Comparison of ENCODE assay signal across 15 cellular contexts in the genomic region with DNA sequence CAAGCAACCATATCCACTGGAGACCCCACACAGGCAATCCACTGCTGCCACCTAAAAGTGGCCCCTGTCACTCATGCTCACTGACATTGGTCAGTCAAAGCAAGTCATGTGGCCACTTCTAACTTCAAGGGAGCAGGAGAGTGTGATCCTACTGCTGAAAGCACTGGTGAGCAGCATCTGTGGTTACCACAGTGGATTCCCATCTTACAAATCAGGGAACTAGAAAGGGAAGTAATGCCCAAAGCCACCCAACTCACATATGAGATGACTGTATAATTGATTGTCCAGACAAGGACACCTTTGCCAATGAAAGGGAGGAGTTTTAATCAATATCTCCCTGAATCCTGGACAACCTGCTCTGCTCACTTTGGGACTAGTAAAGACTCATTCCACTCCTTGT. TPM values are rescaled to one million over a fixed set of nuclear protein-coding genes. Genes with fewer than 3 reads are reported as not detected.
A peak's percentile ranks its signal among the peaks of the same experiment; 100 is the strongest.
DNase-seq lines count a peak whose midpoint lies in the region; ATAC-seq, FAIRE-seq and TF ChIP-seq lines count a peak whose summit lies in the region.
"Had no signal": no experiment of that assay in that cellular context is flagged by ENCODE, and none has a peak within 500 bp of the region (broad histone marks: within the 10 kb centered on the region; RNA-seq: fewer than 3 reads in every experiment).

No MANE protein-coding gene starts in this region.

- TF ChIP-seq POLR2A in uterus (IDR thresholded peaks at IDR 0.05): no peak

- H4K20me1 ChIP-seq in astrocyte (ENCODE audit: insufficient read depth, low read length) (peaks cover 12% of the 10 kb centered on the region), osteoblast (ENCODE audit: insufficient read depth, low read length) (peaks cover 4% of the 10 kb centered on the region)

- FAIRE-seq in astrocyte (lab: Jason Lieb, UNC): no peak
- FAIRE-seq: A204.1, GM12891, HepG2, HTR-8/SVneo had no signal

- H3K4me3 ChIP-seq in astrocyte (ENCODE audit: insufficient read depth, low read depth, low read length) (no peak overlapping the region), osteoblast (ENCODE audit: insufficient read depth, low read length) (no peak overlapping the region), uterus (no peak overlapping the region)
- H3K4me3 ChIP-seq: BLaER1 had no signal

- H3K36me3 ChIP-seq in astrocyte (ENCODE audit: insufficient read depth, low read length): peaks cover 15% of the 10 kb centered on the region
- peaks cover 23% of the 10 kb centered on the region for H3K36me3 ChIP-seq in osteoblast (ENCODE audit: insufficient read depth, low read length)
- no peaks in the 10 kb centered on the region for H3K36me3 ChIP-seq in uterus

- intact Hi-C loops in uterus (cut with DNase I; ENCODE audit: low total_unique reads): no loop called here

- peaks cover 7% of the 10 kb centered on the region for H3K36me3 Mint-ChIP-seq in astrocyte (ENCODE audit: low read depth, unreplicated experiment)

- H3K4me2 ChIP-seq in astrocyte (ENCODE audit: low read length) (peak overlapping the region; percentile 14), osteoblast (ENCODE audit: insufficient read depth, low read length) (peak overlapping the region; percentile 1)
- H3K4me2 ChIP-seq: BLaER1 had no signal

- no peak for ATAC-seq in GM21619 (IDR thresholded peaks at IDR 0.05; ENCODE audit: unreplicated experiment)
- ATAC-seq: HepG2 had no signal

- no peaks in the 10 kb centered on the region for H3K9me3 ChIP-seq in astrocyte (ENCODE audit: insufficient read depth, low read depth, low read length)
- H3K9me3 ChIP-seq in osteoblast (ENCODE audit: low read depth, low read length): no peaks in the 10 kb centered on the region
- no peaks in the 10 kb centered on the region for H3K9me3 ChIP-seq in uterus
- H3K9me3 ChIP-seq: BLaER1 had no signal

- H3K79me2 ChIP-seq in astrocyte (ENCODE audit: insufficient read depth, low read length) (no peaks in the 10 kb centered on the region), osteoblast (ENCODE audit: insufficient read depth, low read length) (no peaks in the 10 kb centered on the region)

- H2AFZ ChIP-seq in astrocyte (ENCODE audit: low read depth, low read length) (no peak overlapping the region), osteoblast (ENCODE audit: low read length) (no peak overlapping the region)

- H3K9ac ChIP-seq in astrocyte (ENCODE audit: low read length): no peak overlapping the region
- H3K9ac ChIP-seq: BLaER1 had no signal

- peaks cover 2% of the 10 kb centered on the region for H3K9me3 Mint-ChIP-seq in astrocyte (ENCODE audit: unreplicated experiment)
- H3K9me3 Mint-ChIP-seq: HFFc6 had no signal

- H3K27me3 ChIP-seq in astrocyte (ENCODE audit: insufficient read depth, low read length) (no peaks in the 10 kb centered on the region), osteoblast (ENCODE audit: insufficient read depth, low read length) (no peaks in the 10 kb centered on the region), uterus (no peaks in the 10 kb centered on the region)
- H3K27me3 ChIP-seq: BLaER1 had no signal

- H3K4me1 Mint-ChIP-seq in astrocyte (ENCODE audit: low read depth, unreplicated experiment): peaks cover 10% of the 10 kb centered on the region

- H3K27ac ChIP-seq in astrocyte (ENCODE audit: low read depth, low read length) (no peak overlapping the region), osteoblast (ENCODE audit: low read depth, low read length) (peak overlapping the region; percentile 11), uterus (no peak overlapping the region)
- H3K27ac ChIP-seq: BLaER1 had no signal

- H3K4me3 Mint-ChIP-seq in astrocyte (ENCODE audit: unreplicated experiment): no peak overlapping the region
- H3K4me3 Mint-ChIP-seq: HFFc6 had no signal

- H3K27me3 Mint-ChIP-seq in astrocyte (ENCODE audit: low read depth, unreplicated experiment): peaks cover 9% of the 10 kb centered on the region

- TF ChIP-seq CTCF in astrocyte (IDR thresholded peaks at IDR 0.05; ENCODE audit: insufficient read depth, low read depth, low read length) (no peak), osteoblast (IDR thresholded peaks at IDR 0.05; ENCODE audit: extremely low read depth, low read depth, low read length) (no peak), uterus (IDR thresholded peaks at IDR 0.05) (no peak)

- DNase-seq in ELR (ENCODE audit: low read depth) (peak; percentile 53), MV-4-11 (lab: John Stamatoyannopoulos, UW) (peak; percentile 21), astrocyte (ENCODE audit: low read depth) (no peak), osteoblast (ENCODE audit: insufficient read length, low spot score, missing footprints) (no peak), NCI-H2171 (lab: John Stamatoyannopoulos, UW) (no peak), uterus (no peak)
- DNase-seq: AML-193, DMS 273 treated with DMSO at 0.1 percent for 48 hours, HFFc6 had no signal

- H3K4me1 ChIP-seq in astrocyte (ENCODE audit: insufficient read depth, low read length): peaks cover 4% of the 10 kb centered on the region
- H3K4me1 ChIP-seq in osteoblast (ENCODE audit: insufficient read depth, low read length): peaks cover 12% of the 10 kb centered on the region
- H3K4me1 ChIP-seq in uterus: no peaks in the 10 kb centered on the region

- peak overlapping the region; percentile 26 for H3K27ac Mint-ChIP-seq in astrocyte (ENCODE audit: unreplicated experiment)
- H3K27ac Mint-ChIP-seq: HFFc6 had no signal

RNA-seq across cellular contexts. Expression of a gene that starts 17.7 kb away (rescaled TPM):
- 545 and 565 TPM in 2 replicates for total RNA-seq in astrocyte
- 343 and 405 TPM in 2 replicates for total RNA-seq in osteoblast
- total RNA-seq in uterus: 100 to 1,000 TPM in 1 of 4 donors, 10 to 100 TPM in 3; 26.1 to 221 (median 67.9) TPM

Comparison
In these comparisons a context has a peak if more than half of its experiments do, and no peak if none do; other contexts are left out.
1. DNase-seq: peak in ELR (single experiment) and MV-4-11 (single experiment); none in astrocyte (single experiment), osteoblast (single experiment), NCI-H2171 (single experiment) and uterus (0 of 2).